1 cellular context compared by ENCODE assay signal in the genomic region with DNA sequence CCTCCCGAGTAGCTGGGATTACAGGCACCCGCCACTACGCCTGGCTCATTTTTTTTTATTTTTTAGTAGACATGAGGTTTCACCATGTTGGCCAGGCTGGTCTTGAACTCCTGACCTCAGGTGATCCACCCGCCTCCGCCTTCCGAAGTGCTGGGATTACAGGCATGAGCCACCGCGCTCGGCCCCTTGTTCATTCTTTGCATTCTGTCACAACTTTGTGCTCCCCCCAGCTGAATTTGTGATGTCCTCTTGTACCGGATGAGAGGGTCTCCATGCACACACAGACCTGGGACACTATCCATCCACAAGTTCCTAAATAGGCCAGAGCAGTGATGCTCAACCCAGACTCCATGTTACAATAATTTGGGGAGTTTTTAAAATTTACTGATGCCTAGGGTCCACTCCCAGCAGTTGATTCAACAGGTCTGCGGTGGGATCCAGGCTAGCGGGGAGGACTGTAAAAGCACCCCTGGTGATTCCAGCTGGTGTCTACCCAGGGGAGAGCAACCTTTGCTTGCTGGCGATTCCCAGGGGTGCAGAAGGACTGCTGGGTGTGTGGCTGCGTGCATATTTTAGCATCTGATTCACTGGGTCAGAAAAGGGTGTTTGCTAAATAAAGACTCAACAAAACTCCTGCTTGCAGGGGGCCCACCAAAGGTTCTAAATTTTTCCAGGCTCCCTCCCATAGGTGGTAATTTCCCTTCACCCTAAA.
TF ChIP-seq lines count a peak whose summit lies in the region.

No MANE protein-coding gene starts in this region.

TF ChIP-seq in K562, 482 proteins besides CTCF, POLR2A, EP300 and RAD21:
- TF ChIP-seq ZNF561 (CRISPR knock-in tag; conservative IDR thresholded peaks at IDR 0.05) (no peak), MTA3 (IDR thresholded peaks at IDR 0.05; ENCODE audit: borderline replicate concordance) (no peak), FIP1L1 (IDR thresholded peaks at IDR 0.05; ENCODE audit: low read depth, low read length, poor library complexity, severe bottlenecking) (no peak), ZNF217 (CRISPR knock-in tag; IDR thresholded peaks at IDR 0.05) (no peak), EGR1 (conservative IDR thresholded peaks at IDR 0.05) (peak; percentile 38), RBM25 (IDR thresholded peaks at IDR 0.05; ENCODE audit: low read depth, low read length, severe bottlenecking) (no peak)
TF ChIP-seq in K562: peak in this region for 1.
